In the genomic region with DNA sequence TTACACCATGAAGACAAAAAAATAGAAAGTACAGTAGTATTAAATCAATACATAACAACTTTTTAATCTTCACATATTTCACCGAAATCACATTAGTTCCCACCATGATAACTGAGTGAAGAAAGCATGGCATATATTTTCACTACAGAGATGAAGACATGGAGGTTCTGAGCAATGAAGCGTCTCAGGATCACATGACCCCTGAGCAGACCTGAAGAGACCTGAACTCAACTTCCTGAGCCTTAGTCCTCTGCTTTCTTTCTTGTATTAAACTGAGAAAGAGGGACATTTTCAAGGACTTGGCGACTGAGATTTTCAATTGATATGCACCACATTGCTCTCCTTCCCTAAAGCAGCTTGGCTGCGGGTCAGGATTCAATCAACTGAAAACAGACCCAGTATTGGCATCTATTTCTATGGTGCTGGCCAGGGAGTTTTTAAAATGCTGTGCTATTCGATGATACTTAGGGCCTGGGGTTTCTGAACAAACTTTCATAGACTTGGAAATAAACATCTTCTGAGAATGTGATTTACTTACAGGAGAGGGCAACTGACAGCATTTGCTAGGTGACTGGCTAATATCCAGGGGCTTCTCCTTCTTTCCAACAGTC, we compare ENCODE assay signal across 1 cellular context.
TF ChIP-seq lines count a peak whose summit lies in the region.

No MANE protein-coding gene starts in this region.

TF ChIP-seq in K562, 482 proteins besides CTCF, POLR2A, EP300 and RAD21:
- TF ChIP-seq RHOXF2B (CRISPR knock-in tag; conservative IDR thresholded peaks at IDR 0.05) (no peak), TAL1 (IDR thresholded peaks at IDR 0.05) (no peak), ZNF347 (CRISPR knock-in tag; IDR thresholded peaks at IDR 0.05; ENCODE audit: low read depth) (no peak), TFE3 (CRISPR knock-in tag; IDR thresholded peaks at IDR 0.05) (peak; percentile 14; the same call in 1 of the 2 replicates), MYNN (IDR thresholded peaks at IDR 0.05) (no peak), MYNN (CRISPR knock-in tag; IDR thresholded peaks at IDR 0.05) (no peak), CBX8 (IDR thresholded peaks at IDR 0.05; ENCODE audit: borderline replicate concordance, extremely low read depth, low read depth, low read length, poor library complexity, severe bottlenecking) (no peak)
